In genomic region chr6:105675715-105676397, GRCh38 we compare ENCODE assay signal across 10 cellular contexts.
DNase-seq lines count a peak whose midpoint lies in the region; ATAC-seq, FAIRE-seq and TF ChIP-seq lines count a peak whose summit lies in the region.
"Had no signal": no experiment of that assay in that cellular context is flagged by ENCODE, and none has a peak within 500 bp of the region (broad histone marks: within the 10 kb centered on the region; RNA-seq: fewer than 3 reads in every experiment).

No MANE protein-coding gene starts in this region.

- H3K9ac ChIP-seq in GM12878 (ENCODE audit: control insufficient read depth, insufficient read depth, low read length) = no peak overlapping the region

- POLR2A ChIA-PET in GM12878 (lab: Charles Lee) = interaction anchor here (0.6 kb wide), 1 partner anchor 416 kb away, joined by 6 read pairs; no protein-coding TSS in a partner anchor

- RAD21 ChIA-PET in GM12878 (lab: Charles Lee; ENCODE audit: unreplicated experiment) = interaction anchor here (1.0 to 1.1 kb wide), 2 partner anchors 30 to 183 kb away, joined by 3 read pairs; no protein-coding TSS in a partner anchor

- H3K27ac ChIP-seq in GM12878 (ENCODE audit: control insufficient read depth, insufficient read depth) (no peak overlapping the region), right cardiac atrium (ENCODE audit: low read length) (no peak overlapping the region), Peyer's patch (no peak overlapping the region)

- peak; percentile 61 for DNase-seq in NCI-H2081 treated with DMSO at 0.1 percent for 48 hours (lab: John Stamatoyannopoulos, UW)
- DNase-seq in GM12878 (ENCODE audit: low read depth, low spot score) = no peak
- peak; percentile 46 for DNase-seq in retinal pigment epithelial cell (ENCODE audit: low read depth)
- DNase-seq in right cardiac atrium = no peak
- no peak for DNase-seq in Peyer's patch
- DNase-seq: activated CD4-positive, alpha-beta memory T cell treated with anti-CD3 and anti-CD28 coated beads for 36 hours; substantia nigra had no signal

- in situ Hi-C loops in GM12878 (cut with MboI) = no loop called here

- BruUV-seq in GM12878 (replicated peaks; lab: Mats Ljungman, UMichigan) = no TSS peak

- SMC1A ChIA-PET in GM12878 (lab: Charles Lee; ENCODE audit: uncharacterized antibody, unreplicated experiment) = interaction anchor here (0.8 to 2.2 kb wide), 10 partner anchors 11 to 179 kb away, joined by 3 to 7 read pairs (median 5); no protein-coding TSS in a partner anchor

- H3K4me3 ChIP-seq in GM12878 (no peak overlapping the region), retinal pigment epithelial cell (ENCODE audit: low read length) (no peak overlapping the region), right cardiac atrium (ENCODE audit: low read length) (no peak overlapping the region), Peyer's patch (no peak overlapping the region)

- no peaks in the 10 kb centered on the region for H4K20me1 ChIP-seq in GM12878 (ENCODE audit: control insufficient read depth, insufficient read depth)

- peak; percentile 18 for FAIRE-seq in GM12878 (lab: Jason Lieb, UNC)
- FAIRE-seq: endothelial cell of umbilical vein had no signal

- intact Hi-C loops in GM12878 (cut with micrococcal nuclease; ENCODE audit: unreplicated experiment) = no loop called here
- intact Hi-C loops in right cardiac atrium (cut with DNase I) = no loop called here

- TF ChIP-seq CTCF in GM12878 (IDR thresholded peaks at IDR 0.05 in 2 of 3, conservative IDR thresholded peaks at IDR 0.05 in 1 of 3; ENCODE audit: control insufficient read depth in 2 of 3, extremely low read depth in 1 of 3, insufficient read depth in 1 of 3, low read depth in 3 of 3, low read length in 3 of 3) = no peak
- TF ChIP-seq CTCF in retinal pigment epithelial cell (conservative IDR thresholded peaks at IDR 0.05; ENCODE audit: low read depth, low read length) = no peak
- no peak for TF ChIP-seq CTCF in Peyer's patch (IDR thresholded peaks at IDR 0.05)

- H3K9me3 ChIP-seq in GM12878 (replicated peaks; ENCODE audit: control insufficient read depth, insufficient read depth, low read length) (no peaks in the 10 kb centered on the region; the same call in 2 of the 3 replicates), right cardiac atrium (ENCODE audit: control insufficient read depth, low read length) (no peaks in the 10 kb centered on the region), Peyer's patch (no peaks in the 10 kb centered on the region)

- peak overlapping the region; percentile 25; the same call in 1 of the 2 replicates for H3K4me2 ChIP-seq in GM12878 (ENCODE audit: control insufficient read depth, insufficient read depth)

- H2AFZ ChIP-seq in GM12878 (ENCODE audit: control insufficient read depth, low read depth, low read length) = no peak overlapping the region

- ATAC-seq in GM18868 (IDR thresholded peaks at IDR 0.05; ENCODE audit: unreplicated experiment) (peak; percentile 50), GM12878 (peak; percentile 81), HG03469 (IDR thresholded peaks at IDR 0.05; ENCODE audit: unreplicated experiment) (no peak), right cardiac atrium (no peak)

- H3K27me3 ChIP-seq in GM12878 (replicated peaks in 1 of 2; ENCODE audit: control insufficient read depth in 2 of 2, insufficient read depth in 2 of 2, low read length in 1 of 2) = no peaks in the 10 kb centered on the region
- H3K27me3 ChIP-seq in right cardiac atrium (ENCODE audit: control insufficient read depth, insufficient read depth) = no peaks in the 10 kb centered on the region
- no peaks in the 10 kb centered on the region for H3K27me3 ChIP-seq in Peyer's patch

- no peak for TF ChIP-seq EP300 in GM12878 (IDR thresholded peaks at IDR 0.05; ENCODE audit: borderline replicate concordance in 1 of 2, control insufficient read depth in 1 of 2, low read depth in 2 of 2, low read length in 2 of 2)

- WGBS in GM12878 (ENCODE audit: insufficient coverage, insufficient replicate concordance, low lambda C conversion rate, missing lambda C conversion rate) = 39% methylated on average over 5 of the region's 5 CpGs
- WGBS in right cardiac atrium = 68% methylated on average over 5 of the region's 5 CpGs

- no peaks in the 10 kb centered on the region for H3K36me3 ChIP-seq in GM12878 (ENCODE audit: control insufficient read depth in 2 of 2, insufficient read depth in 2 of 2, low read length in 1 of 2)
- no peaks in the 10 kb centered on the region for H3K36me3 ChIP-seq in Peyer's patch

- H3K79me2 ChIP-seq in GM12878 (ENCODE audit: control insufficient read depth, insufficient read depth, low read length) = no peaks in the 10 kb centered on the region

- no peak for TF ChIP-seq RAD21 in GM12878 (IDR thresholded peaks at IDR 0.05; ENCODE audit: insufficient read depth, low read depth, low read length)

- H3K4me1 ChIP-seq in GM12878 (ENCODE audit: control insufficient read depth, insufficient read depth, low read length) (no peaks in the 10 kb centered on the region), right cardiac atrium (ENCODE audit: control insufficient read depth, insufficient read depth, low read length) (peaks cover 1% of the 10 kb centered on the region), Peyer's patch (no peaks in the 10 kb centered on the region)

- CTCF ChIA-PET in GM12878 (lab: Yijun Ruan, JAX) = interaction anchor here (0.9 to 1.4 kb wide), 3 partner anchors 18 to 244 kb away, joined by 3 to 4 read pairs (median 3); no protein-coding TSS in a partner anchor

- TF ChIP-seq POLR2A in GM12878 (IDR thresholded peaks at IDR 0.05; ENCODE audit: low read depth, low read length) (no peak), Peyer's patch (IDR thresholded peaks at IDR 0.05) (no peak)

TF ChIP-seq in GM12878, 131 proteins besides CTCF, POLR2A, EP300 and RAD21:
- TF ChIP-seq PAX5 (IDR thresholded peaks at IDR 0.05; ENCODE audit: borderline replicate concordance, low read depth, low read length) (no peak), IKZF1 (conservative IDR thresholded peaks at IDR 0.05) (no peak), RUNX3 (IDR thresholded peaks at IDR 0.05; ENCODE audit: low read length) (peak; percentile 25; the same call in 1 of the 2 replicates), CHD4 (IDR thresholded peaks at IDR 0.05) (no peak), MTA2 (IDR thresholded peaks at IDR 0.05; ENCODE audit: low read depth) (0 out of 2 replicates have a peak, but pooled peaks have one; percentile 26), MEF2B (IDR thresholded peaks at IDR 0.05; ENCODE audit: partially characterized antibody, poor library complexity, severe bottlenecking) (no peak), MYB (IDR thresholded peaks at IDR 0.05; ENCODE audit: borderline replicate concordance, low read depth, low read length) (no peak), HDAC2 (IDR thresholded peaks at IDR 0.05) (no peak), BCL3 (IDR thresholded peaks at IDR 0.05; ENCODE audit: borderline replicate concordance, insufficient read depth, low read depth, low read length, poor library complexity, severe bottlenecking) (no peak), RB1 (IDR thresholded peaks at IDR 0.05; ENCODE audit: borderline replicate concordance) (no peak)
TF ChIP-seq in GM12878: peak in this region for 2.

Comparison
In these comparisons a context has a peak if more than half of its experiments do, and no peak if none do; other contexts are left out.
1. ATAC-seq: peak in GM18868 (single experiment) and GM12878 (single experiment); none in HG03469 (single experiment) and right cardiac atrium (0 of 2).
2. DNase-seq: peak in NCI-H2081 treated with DMSO at 0.1 percent for 48 hours (single experiment) and retinal pigment epithelial cell (single experiment); none in GM12878 (single experiment), right cardiac atrium (0 of 3) and Peyer's patch (0 of 3).